21 cellular contexts compared by ENCODE assay signal in genomic region chr12:57719777-57720605, GRCh38. TPM values are rescaled to one million over a fixed set of nuclear protein-coding genes. Genes with fewer than 3 reads are reported as not detected.
DNase-seq lines count a peak whose midpoint lies in the region; ATAC-seq and TF ChIP-seq lines count a peak whose summit lies in the region.
"Had no signal": no experiment of that assay in that cellular context is flagged by ENCODE, and none has a peak within 500 bp of the region (broad histone marks: within the 10 kb centered on the region; RNA-seq: fewer than 3 reads in every experiment).

No MANE protein-coding gene starts in this region.

- H2AK5ac ChIP-seq in IMR-90 (ENCODE audit: low read depth, low read length), result no peak overlapping the region

- no peaks in the 10 kb centered on the region for H3K79me1 ChIP-seq in IMR-90 (ENCODE audit: low read depth in 1 of 2, low read length in 2 of 2)

- dilution Hi-C loops in IMR-90 (cut with HindIII; ENCODE audit: low sequenced_read_pairs, unreplicated experiment), result no loop called here

- H2BK15ac ChIP-seq in IMR-90 (ENCODE audit: low read depth, low read length), result no peak overlapping the region

- H3K4me3 Mint-ChIP-seq in activated CD4-positive, alpha-beta T cell treated with anti-CD3 and anti-CD28 coated beads, Interleukin-2, amount 10 ng/mL, durations not matched to agents 7 days and 5 days, result no peak overlapping the region
- no peak overlapping the region for H3K4me3 Mint-ChIP-seq in activated CD4-positive, alpha-beta T cell treated with anti-CD3 and anti-CD28 coated beads, Interleukin-2, amount 10 ng/mL, durations not matched to agents 24 days and 14 days
- H3K4me3 Mint-ChIP-seq: GM23338, HFFc6 had no signal

- peak overlapping the region; percentile 23 for H2AK9ac ChIP-seq in IMR-90 (replicated peaks; ENCODE audit: low read depth, low read length, poor library complexity)

- H3K36me3 ChIP-seq in IMR-90 (ENCODE audit: control insufficient read depth, insufficient read depth, low read length), result peaks cover 49% of the 10 kb centered on the region
- no peaks in the 10 kb centered on the region for H3K36me3 ChIP-seq in hepatocyte (replicated peaks; ENCODE audit: insufficient read depth, low read depth)
- H3K36me3 ChIP-seq in HAP-1 (replicated peaks), result peaks cover 18% of the 10 kb centered on the region

- H3K27ac ChIP-seq in 22Rv1 (peak overlapping the region; percentile 52), IMR-90 (ENCODE audit: insufficient read depth, low read length) (no peak overlapping the region), hepatocyte (no peak overlapping the region)
- H3K27ac ChIP-seq: BLaER1 treated with 17β-estradiol and CSF1 and Interleukin-3, amounts not matched to agents 10 nM and 100 nM; HL-60 had no signal

- H4K5ac ChIP-seq in IMR-90 (ENCODE audit: low read depth, low read length), result no peak overlapping the region

- H3K4me3 ChIP-seq in IMR-90 (ENCODE audit: insufficient read depth, low read depth, low read length) (no peak overlapping the region), hepatocyte (no peak overlapping the region), HAP-1 (no peak overlapping the region)
- H3K4me3 ChIP-seq: BLaER1 treated with 17β-estradiol and CSF1 and Interleukin-3, amounts not matched to agents 10 nM and 100 nM; GM12878; GM23338 had no signal

- POLR2A ChIA-PET in activated CD4-positive, alpha-beta T cell treated with anti-CD3 and anti-CD28 coated beads, Interleukin-2, amount 10 ng/mL, durations not matched to agents 7 days and 5 days (lab: Charles Lee), result interaction anchor here (0.6 kb wide), 1 partner anchor 14 kb away, joined by 3 read pairs; no protein-coding TSS in a partner anchor
- POLR2A ChIA-PET in IMR-90 (lab: Charles Lee; ENCODE audit: unreplicated experiment) (no interaction called here), HEK293T (lab: Yijun Ruan, JAX) (interaction anchor here (1.2 to 1.3 kb wide), 2 partner anchors 15 to 26 kb away, joined by 4 read pairs; partner anchors contain the start of gene OS9)

- no peaks in the 10 kb centered on the region for H3K79me2 ChIP-seq in hepatocyte

- no peaks in the 10 kb centered on the region for H3K9me3 ChIP-seq in IMR-90 (ENCODE audit: control insufficient read depth, insufficient read depth, low read length)
- no peaks in the 10 kb centered on the region for H3K9me3 ChIP-seq in hepatocyte (ENCODE audit: low read depth)
- H3K9me3 ChIP-seq in HAP-1, result no peaks in the 10 kb centered on the region
- H3K9me3 ChIP-seq: BLaER1 treated with 17β-estradiol and CSF1 and Interleukin-3, amounts not matched to agents 10 nM and 100 nM had no signal

- DNase-seq in activated CD4-positive, alpha-beta T cell treated with anti-CD3 and anti-CD28 coated beads, Interleukin-2, amount 10 ng/mL, durations not matched to agents 7 days and 5 days, result peak; percentile 5
- DNase-seq in activated CD4-positive, alpha-beta T cell treated with anti-CD3 and anti-CD28 coated beads, Interleukin-2, amount 10 ng/mL, durations not matched to agents 24 days and 14 days, result no peak
- DNase-seq in IMR-90 (no peak), hepatocyte (ENCODE audit: low spot score) (peak; percentile 1), HAP-1 (ENCODE audit: low spot score in 2 of 2) (no peak), posterior vena cava (ENCODE audit: low spot score) (no peak), HEK293T (ENCODE audit: extremely low spot score) (no peak)
- DNase-seq: 8988T; COR-L47; HFFc6; KG1; NCI-H1048; NCI-H146; NCI-H2081 treated with DMSO at 0.1 percent for 48 hours; NCI-H69; NK-92 treated with Interleukin-12 subunit alpha and Interleukin-12 subunit beta, amount 100 ng/mL, for 24 hours had no signal

- no peaks in the 10 kb centered on the region for H3K9me3 Mint-ChIP-seq in activated CD4-positive, alpha-beta T cell treated with anti-CD3 and anti-CD28 coated beads, Interleukin-2, amount 10 ng/mL, durations not matched to agents 7 days and 5 days
- no peaks in the 10 kb centered on the region for H3K9me3 Mint-ChIP-seq in activated CD4-positive, alpha-beta T cell treated with anti-CD3 and anti-CD28 coated beads, Interleukin-2, amount 10 ng/mL, durations not matched to agents 24 days and 14 days
- H3K9me3 Mint-ChIP-seq: GM23338, HFFc6 had no signal

- no peaks in the 10 kb centered on the region for H3K27me3 Mint-ChIP-seq in activated CD4-positive, alpha-beta T cell treated with anti-CD3 and anti-CD28 coated beads, Interleukin-2, amount 10 ng/mL, durations not matched to agents 7 days and 5 days
- no peaks in the 10 kb centered on the region for H3K27me3 Mint-ChIP-seq in activated CD4-positive, alpha-beta T cell treated with anti-CD3 and anti-CD28 coated beads, Interleukin-2, amount 10 ng/mL, durations not matched to agents 24 days and 14 days

- H2AFZ ChIP-seq in IMR-90 (replicated peaks; ENCODE audit: low read length, poor library complexity) (no peak overlapping the region), hepatocyte (no peak overlapping the region)
- H2AFZ ChIP-seq: GM23338 had no signal

- peaks cover 3% of the 10 kb centered on the region for H3K4me1 Mint-ChIP-seq in activated CD4-positive, alpha-beta T cell treated with anti-CD3 and anti-CD28 coated beads, Interleukin-2, amount 10 ng/mL, durations not matched to agents 7 days and 5 days
- H3K4me1 Mint-ChIP-seq in activated CD4-positive, alpha-beta T cell treated with anti-CD3 and anti-CD28 coated beads, Interleukin-2, amount 10 ng/mL, durations not matched to agents 24 days and 14 days, result no peaks in the 10 kb centered on the region

- no peak overlapping the region for H3K4ac ChIP-seq in IMR-90 (ENCODE audit: low read depth, low read length)

- no peak overlapping the region for H3K18ac ChIP-seq in IMR-90 (ENCODE audit: low read depth, low read length)

- intact Hi-C loops in activated CD4-positive, alpha-beta T cell treated with anti-CD3 and anti-CD28 coated beads, Interleukin-2, amount 10 ng/mL, durations not matched to agents 24 days and 14 days (cut with micrococcal nuclease), result no loop called here
- intact Hi-C loops in IMR-90 (cut with micrococcal nuclease) (no loop called here), posterior vena cava (cut with DNase I) (no loop called here)

- peaks cover 3% of the 10 kb centered on the region; the same call in 1 of the 2 replicates for H3K9me1 ChIP-seq in IMR-90 (ENCODE audit: insufficient read depth, low read length)

- peak overlapping the region; percentile 77 for H3K27ac Mint-ChIP-seq in activated CD4-positive, alpha-beta T cell treated with anti-CD3 and anti-CD28 coated beads, Interleukin-2, amount 10 ng/mL, durations not matched to agents 7 days and 5 days
- no peak overlapping the region for H3K27ac Mint-ChIP-seq in activated CD4-positive, alpha-beta T cell treated with anti-CD3 and anti-CD28 coated beads, Interleukin-2, amount 10 ng/mL, durations not matched to agents 24 days and 14 days
- H3K27ac Mint-ChIP-seq: GM23338, HFFc6 had no signal

- no peaks in the 10 kb centered on the region for H3K4me1 ChIP-seq in IMR-90 (ENCODE audit: control insufficient read depth, insufficient read depth, low read length)
- no peaks in the 10 kb centered on the region for H3K4me1 ChIP-seq in hepatocyte (ENCODE audit: insufficient read depth)
- no peaks in the 10 kb centered on the region for H3K4me1 ChIP-seq in HAP-1

- no peaks in the 10 kb centered on the region; the same call in 1 of the 2 replicates for H3K27me3 ChIP-seq in IMR-90 (ENCODE audit: control insufficient read depth, insufficient read depth, low read length)
- peaks cover 15% of the 10 kb centered on the region for H3K27me3 ChIP-seq in hepatocyte
- H3K27me3 ChIP-seq in HAP-1 (ENCODE audit: low read depth), result no peaks in the 10 kb centered on the region
- H3K27me3 ChIP-seq: BLaER1 treated with 17β-estradiol and CSF1 and Interleukin-3, amounts not matched to agents 10 nM and 100 nM had no signal

- in situ Hi-C loops in IMR-90 (cut with MboI; ENCODE audit: low sequenced_read_pairs) (no loop called here), HAP-1 (cut with MboI; ENCODE audit: low sequenced_read_pairs) (no loop called here)

- ATAC-seq in IMR-90 (ENCODE audit: low read depth), result no peak
- ATAC-seq: GM12878, GM23338 had no signal

- no peak overlapping the region for H2BK120ac ChIP-seq in IMR-90 (ENCODE audit: low read depth, low read length)

- CTCF ChIA-PET in activated CD4-positive, alpha-beta T cell treated with anti-CD3 and anti-CD28 coated beads, Interleukin-2, amount 10 ng/mL, durations not matched to agents 7 days and 5 days (lab: Charles Lee), result interaction anchor here (1.1 to 1.5 kb wide), 3 partner anchors 9 to 138 kb away, joined by 3 read pairs; no protein-coding TSS in a partner anchor
- CTCF ChIA-PET in IMR-90 (lab: Yijun Ruan, JAX), result no interaction called here
- CTCF ChIA-PET in HEK293T (lab: Yijun Ruan, JAX), result no interaction called here

- H3K4me2 ChIP-seq in IMR-90 (ENCODE audit: low read depth, low read length) (no peak overlapping the region), hepatocyte (no peak overlapping the region)
- H3K4me2 ChIP-seq: BLaER1 treated with 17β-estradiol and CSF1 and Interleukin-3, amounts not matched to agents 10 nM and 100 nM; GM23338 had no signal

- TF ChIP-seq CTCF in 22Rv1 (IDR thresholded peaks at IDR 0.05) (no peak), IMR-90 (conservative IDR thresholded peaks at IDR 0.05; ENCODE audit: low read depth, low read length) (no peak), hepatocyte (IDR thresholded peaks at IDR 0.05; ENCODE audit: poor library complexity) (no peak)

- WGBS in IMR-90 (ENCODE audit: extremely low coverage in 2 of 2, insufficient read length in 1 of 2), 2 experiments, result 94% methylated on average over 5 of the region's 20 CpGs; no CpG with 5 or more reads in 1 of the 2 experiments
- 95% methylated on average over 20 of the region's 20 CpGs for WGBS in hepatocyte (ENCODE audit: low lambda C conversion rate, missing lambda C conversion rate)

- no peak overlapping the region for H2BK5ac ChIP-seq in IMR-90 (ENCODE audit: low read depth, low read length, poor library complexity, severe bottlenecking)

- no peak overlapping the region for H4K8ac ChIP-seq in IMR-90 (ENCODE audit: low read depth in 2 of 2, low read length in 2 of 2)

- no TSS peak for BruUV-seq in IMR-90 (replicated peaks; lab: Mats Ljungman, UMichigan)

- no peak overlapping the region for H3K14ac ChIP-seq in IMR-90 (replicated peaks; ENCODE audit: low read depth, low read length)

- TF ChIP-seq POLR2A in IMR-90 (IDR thresholded peaks at IDR 0.05; ENCODE audit: low read depth, low read length), result no peak

- H3K9ac ChIP-seq in IMR-90 (ENCODE audit: low read depth, low read length), result no peak overlapping the region
- H3K9ac ChIP-seq: BLaER1 treated with 17β-estradiol and CSF1 and Interleukin-3, amounts not matched to agents 10 nM and 100 nM had no signal

- no peak overlapping the region for H2BK20ac ChIP-seq in IMR-90 (ENCODE audit: low read depth, low read length)

- no peaks in the 10 kb centered on the region for H4K20me1 ChIP-seq in IMR-90 (ENCODE audit: insufficient read depth, low read length)
- H4K20me1 ChIP-seq in hepatocyte (ENCODE audit: insufficient read depth, poor library complexity, severe bottlenecking), result no peaks in the 10 kb centered on the region

- no peak overlapping the region for H3K23ac ChIP-seq in IMR-90 (ENCODE audit: low read depth, low read length)

- TF ChIP-seq RAD21 in IMR-90 (IDR thresholded peaks at IDR 0.05; ENCODE audit: low read length), result no peak

- H3K9me2 ChIP-seq in hepatocyte (replicated peaks; ENCODE audit: insufficient read depth), result no peaks in the 10 kb centered on the region

- H3K36me3 Mint-ChIP-seq in activated CD4-positive, alpha-beta T cell treated with anti-CD3 and anti-CD28 coated beads, Interleukin-2, amount 10 ng/mL, durations not matched to agents 7 days and 5 days (ENCODE audit: low read depth), result peaks cover 49% of the 10 kb centered on the region
- H3K36me3 Mint-ChIP-seq in activated CD4-positive, alpha-beta T cell treated with anti-CD3 and anti-CD28 coated beads, Interleukin-2, amount 10 ng/mL, durations not matched to agents 24 days and 14 days (ENCODE audit: low read depth), result peaks cover 46% of the 10 kb centered on the region

- no peak overlapping the region for H4K91ac ChIP-seq in IMR-90 (ENCODE audit: insufficient read depth, low read depth, low read length)

- H3K56ac ChIP-seq in IMR-90 (ENCODE audit: extremely low read depth, insufficient read depth, low read length), result no peak overlapping the region

RNA-seq across cellular contexts. Expression of gene AGAP2, which starts 18.6 kb away (rescaled TPM):
- total RNA-seq in activated CD4-positive, alpha-beta T cell treated with anti-CD3 and anti-CD28 coated beads, Interleukin-2, amount 10 ng/mL, durations not matched to agents 7 days and 5 days, result 10 to 100 TPM; 72.6 to 73.3 TPM
- total RNA-seq in activated CD4-positive, alpha-beta T cell treated with anti-CD3 and anti-CD28 coated beads, Interleukin-2, amount 10 ng/mL, durations not matched to agents 24 days and 14 days, result 27.1 and 28.2 TPM in 2 replicates
- 0.18 and 0.28 TPM in 2 replicates for total RNA-seq in IMR-90 (2012; rRNA removed)
- polyA plus RNA-seq in IMR-90 (2012; rRNA removed), result 0.03 and 0.07 TPM in 2 replicates
- polyA plus RNA-seq in IMR-90 (2012; cell fraction: cytosol; rRNA removed), result 0.09 and 0.10 TPM in 2 replicates
- polyA plus RNA-seq in IMR-90 (2012; cell fraction: nucleus; rRNA removed; ENCODE audit: low replicate concordance), result 0.55 and 0.88 TPM in 2 replicates
- total RNA-seq in hepatocyte, result 0.33 and 0.76 TPM in 2 replicates
- polyA plus RNA-seq in hepatocyte, result 0.04 TPM in 2 replicates
- 1 to 10 TPM; 1.8 to 2.2 TPM for total RNA-seq in posterior vena cava

RNA-seq across cellular contexts. Expression of gene TSPAN31, which starts 24.8 kb away (rescaled TPM):
- 10 to 100 TPM; 18.6 to 22.3 TPM for total RNA-seq in activated CD4-positive, alpha-beta T cell treated with anti-CD3 and anti-CD28 coated beads, Interleukin-2, amount 10 ng/mL, durations not matched to agents 7 days and 5 days
- 19.2 and 19.4 TPM in 2 replicates for total RNA-seq in activated CD4-positive, alpha-beta T cell treated with anti-CD3 and anti-CD28 coated beads, Interleukin-2, amount 10 ng/mL, durations not matched to agents 24 days and 14 days
- 51.1 and 71.2 TPM in 2 replicates for total RNA-seq in IMR-90 (2012; rRNA removed)
- 9.9 and 12.3 TPM in 2 replicates for polyA plus RNA-seq in IMR-90 (2012; rRNA removed)
- polyA plus RNA-seq in IMR-90 (2012; cell fraction: cytosol; rRNA removed), result 22.4 and 46.8 TPM in 2 replicates
- polyA plus RNA-seq in IMR-90 (2012; cell fraction: nucleus; rRNA removed; ENCODE audit: low replicate concordance), result 23.3 and 27.2 TPM in 2 replicates
- total RNA-seq in hepatocyte, result 77.6 and 81.3 TPM in 2 replicates
- 54.9 and 69.2 TPM in 2 replicates for polyA plus RNA-seq in hepatocyte
- 10 to 100 TPM; 20.1 to 26.3 TPM for total RNA-seq in posterior vena cava

RNA-seq across cellular contexts. Expression of gene OS9, which starts 26.1 kb away (rescaled TPM):
- total RNA-seq in activated CD4-positive, alpha-beta T cell treated with anti-CD3 and anti-CD28 coated beads, Interleukin-2, amount 10 ng/mL, durations not matched to agents 7 days and 5 days, result 100 to 1,000 TPM; 138 to 142 TPM
- 84.3 and 92.6 TPM in 2 replicates for total RNA-seq in activated CD4-positive, alpha-beta T cell treated with anti-CD3 and anti-CD28 coated beads, Interleukin-2, amount 10 ng/mL, durations not matched to agents 24 days and 14 days
- total RNA-seq in IMR-90 (2012; rRNA removed) (159 and 182 TPM in 2 replicates), hepatocyte (303 and 366 TPM in 2 replicates), posterior vena cava (100 to 1,000 TPM; 186 to 279 TPM)
- polyA plus RNA-seq in IMR-90 (2012; rRNA removed) (188 and 272 TPM in 2 replicates), hepatocyte (243 and 250 TPM in 2 replicates)
- polyA plus RNA-seq in IMR-90 (2012; cell fraction: cytosol; rRNA removed), result 327 and 430 TPM in 2 replicates
- polyA plus RNA-seq in IMR-90 (2012; cell fraction: nucleus; rRNA removed; ENCODE audit: low replicate concordance), result 286 and 406 TPM in 2 replicates

RNA-seq across cellular contexts. Expression of gene CDK4, which starts 32.1 kb away (rescaled TPM):
- total RNA-seq in activated CD4-positive, alpha-beta T cell treated with anti-CD3 and anti-CD28 coated beads, Interleukin-2, amount 10 ng/mL, durations not matched to agents 7 days and 5 days, result 100 to 1,000 TPM in 1 of 2 experiments, 10 to 100 TPM in 1; 84.4 to 104 TPM
- 240 and 248 TPM in 2 replicates for total RNA-seq in activated CD4-positive, alpha-beta T cell treated with anti-CD3 and anti-CD28 coated beads, Interleukin-2, amount 10 ng/mL, durations not matched to agents 24 days and 14 days
- total RNA-seq in IMR-90 (2012; rRNA removed) (239 and 297 TPM in 2 replicates), hepatocyte (306 and 339 TPM in 2 replicates), posterior vena cava (10 to 100 TPM; 65.3 to 66.0 TPM)
- polyA plus RNA-seq in IMR-90 (2012; rRNA removed) (252 and 261 TPM in 2 replicates), hepatocyte (308 and 315 TPM in 2 replicates)
- polyA plus RNA-seq in IMR-90 (2012; cell fraction: cytosol; rRNA removed), result 201 and 295 TPM in 2 replicates
- polyA plus RNA-seq in IMR-90 (2012; cell fraction: nucleus; rRNA removed; ENCODE audit: low replicate concordance), result 85.8 and 86.8 TPM in 2 replicates

RNA-seq across cellular contexts. Expression of gene MARCHF9, which starts 34.9 kb away (rescaled TPM):
- 10 to 100 TPM; 23.7 to 27.2 TPM for total RNA-seq in activated CD4-positive, alpha-beta T cell treated with anti-CD3 and anti-CD28 coated beads, Interleukin-2, amount 10 ng/mL, durations not matched to agents 7 days and 5 days
- 21.6 and 22.7 TPM in 2 replicates for total RNA-seq in activated CD4-positive, alpha-beta T cell treated with anti-CD3 and anti-CD28 coated beads, Interleukin-2, amount 10 ng/mL, durations not matched to agents 24 days and 14 days
- total RNA-seq in IMR-90 (2012; rRNA removed) (1.1 TPM in 2 replicates), hepatocyte (14.6 and 16.9 TPM in 2 replicates), posterior vena cava (1 to 10 TPM; 7.4 to 9.4 TPM)
- polyA plus RNA-seq in IMR-90 (2012; rRNA removed) (4.7 and 5.4 TPM in 2 replicates), hepatocyte (13.6 and 14.8 TPM in 2 replicates)
- 3.6 and 5.6 TPM in 2 replicates for polyA plus RNA-seq in IMR-90 (2012; cell fraction: cytosol; rRNA removed)
- polyA plus RNA-seq in IMR-90 (2012; cell fraction: nucleus; rRNA removed; ENCODE audit: low replicate concordance), result 8.1 and 11.9 TPM in 2 replicates

Comparison
In these comparisons a context has a peak if more than half of its experiments do, and no peak if none do; other contexts are left out.
1. DNase-seq: peak in activated CD4-positive, alpha-beta T cell treated with anti-CD3 and anti-CD28 coated beads, Interleukin-2, amount 10 ng/mL, durations not matched to agents 7 days and 5 days (single experiment) and hepatocyte (single experiment); none in activated CD4-positive, alpha-beta T cell treated with anti-CD3 and anti-CD28 coated beads, Interleukin-2, amount 10 ng/mL, durations not matched to agents 24 days and 14 days (single experiment), IMR-90 (single experiment), HAP-1 (0 of 2), posterior vena cava (single experiment) and HEK293T (single experiment).